Comparison of ENCODE assay signal across 11 cellular contexts in the genomic region with DNA sequence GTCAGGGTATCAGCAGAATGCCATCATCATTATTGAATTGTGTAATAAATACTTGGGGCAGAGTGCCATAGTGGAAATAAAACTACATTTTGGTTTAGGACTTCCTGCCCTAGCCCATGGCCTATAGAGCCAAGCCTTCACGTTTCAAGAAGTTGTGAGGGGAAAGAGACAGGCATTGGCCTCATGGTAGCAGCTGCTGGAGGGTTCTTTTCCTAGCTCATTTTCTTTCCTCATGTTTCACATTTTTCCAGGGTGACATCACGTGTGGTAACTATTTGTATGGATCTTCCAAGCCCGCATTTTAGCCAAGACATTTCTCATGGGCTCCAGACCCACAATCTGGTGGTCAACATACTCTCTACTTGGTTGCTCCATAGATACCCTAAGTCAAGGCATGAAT.
DNase-seq lines count a peak whose midpoint lies in the region; TF ChIP-seq lines count a peak whose summit lies in the region.
"Had no signal": no experiment of that assay in that cellular context is flagged by ENCODE, and none has a peak within 500 bp of the region (broad histone marks: within the 10 kb centered on the region; RNA-seq: fewer than 3 reads in every experiment).

No MANE protein-coding gene starts in this region.

- no peak for TF ChIP-seq POLR2A in uterus (IDR thresholded peaks at IDR 0.05)

- no peaks in the 10 kb centered on the region for H3K9me3 ChIP-seq in SJCRH30 (replicated peaks)
- no peaks in the 10 kb centered on the region for H3K9me3 ChIP-seq in uterus
- no peaks in the 10 kb centered on the region for H3K9me3 ChIP-seq in Karpas-422 (ENCODE audit: low read length)
- H3K9me3 ChIP-seq: spleen had no signal

- no peaks in the 10 kb centered on the region for H3K79me2 ChIP-seq in Karpas-422 (ENCODE audit: low read length)

- no peak overlapping the region for H3K4me2 ChIP-seq in Karpas-422 (ENCODE audit: low read depth, low read length, poor library complexity, severe bottlenecking)

- intact Hi-C loops in uterus (cut with DNase I; ENCODE audit: low total_unique reads) = no loop called here

- TF ChIP-seq CTCF in fibroblast of villous mesenchyme (IDR thresholded peaks at IDR 0.05; ENCODE audit: insufficient read depth, low read depth, low read length) (no peak), uterus (IDR thresholded peaks at IDR 0.05) (no peak)

- no peak overlapping the region for H3K9ac ChIP-seq in Karpas-422 (ENCODE audit: low read length)

- H3K27me3 ChIP-seq in SJCRH30 (no peaks in the 10 kb centered on the region), uterus (no peaks in the 10 kb centered on the region), Karpas-422 (ENCODE audit: low read length) (no peaks in the 10 kb centered on the region)
- H3K27me3 ChIP-seq: spleen had no signal

- H2AFZ ChIP-seq in Karpas-422 (ENCODE audit: low read length) = no peak overlapping the region

- peaks cover 43% of the 10 kb centered on the region for H3K4me1 ChIP-seq in SJCRH30
- H3K4me1 ChIP-seq in uterus = no peaks in the 10 kb centered on the region
- no peaks in the 10 kb centered on the region for H3K4me1 ChIP-seq in Karpas-422 (ENCODE audit: low read length)

- 0 out of 2 replicates have a peak, but pooled peaks cover 6% of the 10 kb centered on the region for H4K20me1 ChIP-seq in Karpas-422 (ENCODE audit: insufficient read depth, low read depth, low read length)

- H3K27ac ChIP-seq in SJCRH30 (peak overlapping the region; percentile 77), uterus (no peak overlapping the region), Karpas-422 (ENCODE audit: low read length) (no peak overlapping the region)
- H3K27ac ChIP-seq: spleen had no signal

- H3K36me3 ChIP-seq in SJCRH30 = no peaks in the 10 kb centered on the region
- H3K36me3 ChIP-seq in uterus = no peaks in the 10 kb centered on the region
- no peaks in the 10 kb centered on the region for H3K36me3 ChIP-seq in Karpas-422 (ENCODE audit: insufficient read depth, low read length)
- H3K36me3 ChIP-seq: spleen had no signal

- H3K9me2 ChIP-seq in Karpas-422 (replicated peaks; ENCODE audit: insufficient read depth, low read length) = no peaks in the 10 kb centered on the region

- DNase-seq in GM04503 (ENCODE audit: low read depth) (peak; percentile 65), SJCRH30 (peak; percentile 79 to 92), fibroblast of villous mesenchyme (ENCODE audit: low read depth) (peak; percentile 79), skeletal muscle cell (ENCODE audit: low read depth) (peak; percentile 72), uterus (no peak), Karpas-422 (no peak), GOT3 (lab: John Stamatoyannopoulos, UW) (no peak)
- no peak for DNase-seq in activated T-cell treated with anti-CD3 and anti-CD28 coated beads, Interleukin-2, amount 50 U/mL, for 1 hour
- DNase-seq: activated naive CD4-positive, alpha-beta T cell treated with Interleukin-2 at 50 U/mL for 16 hours; NCI-H1694 treated with DMSO at 0.1 percent for 48 hours; spleen had no signal

- no peak overlapping the region for H3K4me3 ChIP-seq in SJCRH30
- no peak overlapping the region for H3K4me3 ChIP-seq in fibroblast of villous mesenchyme (ENCODE audit: low read depth, low read length)
- H3K4me3 ChIP-seq in skeletal muscle cell (ENCODE audit: low read depth, low read length) = no peak overlapping the region
- no peak overlapping the region for H3K4me3 ChIP-seq in uterus
- no peak overlapping the region for H3K4me3 ChIP-seq in Karpas-422 (ENCODE audit: low read length)
- H3K4me3 ChIP-seq: spleen had no signal

Comparison
In these comparisons a context has a peak if more than half of its experiments do, and no peak if none do; other contexts are left out.
1. DNase-seq: peak in GM04503 (single experiment), SJCRH30 (2 of 2), fibroblast of villous mesenchyme (single experiment) and skeletal muscle cell (single experiment); none in uterus (0 of 2), Karpas-422 (single experiment), activated T-cell treated with anti-CD3 and anti-CD28 coated beads, Interleukin-2, amount 50 U/mL, for 1 hour (single experiment) and GOT3 (single experiment).